ENCODE assay signal across 24 cellular contexts in genomic region chr9:70696694-70697335, GRCh38.
"Had no signal": no experiment of that assay in that cellular context is flagged by ENCODE, and none has a peak within 500 bp of the region (broad histone marks: within the 10 kb centered on the region; RNA-seq: fewer than 3 reads in every experiment).

No MANE protein-coding gene starts in this region.

- DNase-seq: activated CD4-positive, alpha-beta T cell treated with anti-CD3 and anti-CD28 coated beads for 48 hours; activated CD4-positive, alpha-beta T cell treated with anti-CD3 and anti-CD28 coated beads, Interleukin-2, amount 50 U/mL, for 4 hours; activated CD4-positive, CD25-positive, alpha-beta regulatory T cell treated with anti-CD3 and anti-CD28 coated beads, Interleukin-2, amount 50 U/mL, for 72 hours; activated CD8-positive, alpha-beta memory T cell treated with anti-CD3 and anti-CD28 coated beads, Interleukin-2, amount 50 U/mL, for 48 hours; activated CD8-positive, alpha-beta T cell treated with anti-CD3 and anti-CD28 coated beads, Interleukin-2, amount 10 ng/mL, durations not matched to agents 7 days and 5 days; activated naive CD4-positive, alpha-beta T cell treated with anti-CD3 and anti-CD28 coated beads, Interleukin-2, amount 50 U/mL, for 16 hours; activated naive CD8-positive, alpha-beta T cell treated with anti-CD3 and anti-CD28 coated beads, Interleukin-2, amount 10 ng/mL, durations not matched to agents 7 days and 5 days; activated T-cell treated with anti-CD3 and anti-CD28 coated beads, Interleukin-2, amount 50 U/mL, for 1 hour; adrenal gland; anterior cingulate cortex; cerebellar nuclear complex; MV-4-11; NCI-H1105; NCI-H1436; NCI-H1694 treated with DMSO at 0.1 percent for 48 hours; NCI-H2029 treated with DMSO at 0.1 percent for 48 hours; NCI-H345; NCI-H510A; NCI-H526 treated with DMSO at 0.1 percent for 48 hours; NCI-H82; Peyer's patch; SHP77 treated with DMSO at 0.1 percent for 48 hours had no signal

- H3K4me1 ChIP-seq: adrenal gland, Peyer's patch had no signal

- H3K4me1 Mint-ChIP-seq: activated naive CD8-positive, alpha-beta T cell treated with anti-CD3 and anti-CD28 coated beads, Interleukin-2, amount 10 ng/mL, durations not matched to agents 7 days and 5 days had no signal

- H3K4me3 ChIP-seq: adrenal gland, Peyer's patch had no signal

- H3K9ac ChIP-seq: KMS-11 had no signal

- H3K4me3 Mint-ChIP-seq: activated CD8-positive, alpha-beta T cell treated with anti-CD3 and anti-CD28 coated beads, Interleukin-2, amount 10 ng/mL, durations not matched to agents 7 days and 5 days; activated naive CD8-positive, alpha-beta T cell treated with anti-CD3 and anti-CD28 coated beads, Interleukin-2, amount 10 ng/mL, durations not matched to agents 7 days and 5 days; T-helper 1 cell treated with Interleukin-12 subunit alpha and Interleukin-12 subunit beta and Interleukin-4 antibody, amounts not matched to agents 30 μg/mL and 1 μg/mL, for 36 hours had no signal

- H3K36me3 Mint-ChIP-seq: activated naive CD8-positive, alpha-beta T cell treated with anti-CD3 and anti-CD28 coated beads, Interleukin-2, amount 10 ng/mL, durations not matched to agents 7 days and 5 days had no signal

- H3K9me3 ChIP-seq: adrenal gland, Peyer's patch had no signal

- H3K27me3 ChIP-seq: adrenal gland, Peyer's patch had no signal

- H3K27ac ChIP-seq: adrenal gland, KMS-11, Peyer's patch had no signal

- H3K9me3 Mint-ChIP-seq: T-helper 1 cell treated with Interleukin-12 subunit alpha and Interleukin-12 subunit beta and Interleukin-4 antibody, amounts not matched to agents 30 μg/mL and 1 μg/mL, for 36 hours had no signal

- ATAC-seq: activated CD8-positive, alpha-beta T cell treated with anti-CD3 and anti-CD28 coated beads, Interleukin-2, amount 10 ng/mL, durations not matched to agents 7 days and 5 days had no signal

- H3K27ac Mint-ChIP-seq: activated CD8-positive, alpha-beta T cell treated with anti-CD3 and anti-CD28 coated beads, Interleukin-2, amount 10 ng/mL, durations not matched to agents 7 days and 5 days; activated naive CD8-positive, alpha-beta T cell treated with anti-CD3 and anti-CD28 coated beads, Interleukin-2, amount 10 ng/mL, durations not matched to agents 7 days and 5 days; T-helper 1 cell treated with Interleukin-12 subunit alpha and Interleukin-12 subunit beta and Interleukin-4 antibody, amounts not matched to agents 30 μg/mL and 1 μg/mL, for 36 hours had no signal

- H3K36me3 ChIP-seq: adrenal gland, Peyer's patch had no signal
